ENCODE assay signal across 2 cellular contexts in the genomic region with DNA sequence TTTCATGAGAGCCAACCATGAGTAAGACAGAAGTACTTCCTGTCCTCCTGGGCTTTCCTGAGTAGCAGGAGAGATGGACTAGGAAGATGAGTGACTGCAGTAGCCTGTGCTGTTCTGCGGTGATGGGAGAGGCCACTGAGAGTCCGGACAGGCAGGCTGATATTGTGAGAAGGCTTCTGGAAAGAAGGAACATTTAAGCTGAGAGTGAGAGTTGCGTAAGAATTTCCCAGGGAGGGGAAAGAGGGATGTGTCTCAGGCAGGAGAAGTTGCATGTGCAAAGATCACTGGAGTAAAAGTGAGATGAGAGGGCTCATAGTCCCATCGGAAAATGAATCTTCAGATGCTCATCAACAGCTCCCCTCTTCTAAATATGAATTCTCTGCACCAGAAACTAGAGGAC.
TF ChIP-seq lines count a peak whose summit lies in the region.

No MANE protein-coding gene starts in this region.

TF ChIP-seq in HepG2, 621 proteins besides CTCF, POLR2A, EP300 and RAD21:
- TF ChIP-seq, protein P1, sequence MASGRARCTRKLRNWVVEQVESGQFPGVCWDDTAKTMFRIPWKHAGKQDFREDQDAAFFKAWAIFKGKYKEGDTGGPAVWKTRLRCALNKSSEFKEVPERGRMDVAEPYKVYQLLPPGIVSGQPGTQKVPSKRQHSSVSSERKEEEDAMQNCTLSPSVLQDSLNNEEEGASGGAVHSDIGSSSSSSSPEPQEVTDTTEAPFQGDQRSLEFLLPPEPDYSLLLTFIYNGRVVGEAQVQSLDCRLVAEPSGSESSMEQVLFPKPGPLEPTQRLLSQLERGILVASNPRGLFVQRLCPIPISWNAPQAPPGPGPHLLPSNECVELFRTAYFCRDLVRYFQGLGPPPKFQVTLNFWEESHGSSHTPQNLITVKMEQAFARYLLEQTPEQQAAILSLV (CRISPR knock-in tag; IDR thresholded peaks at IDR 0.05; ENCODE audit: borderline replicate concordance): no peak
- TF ChIP-seq ZBTB38 (CRISPR knock-in tag; IDR thresholded peaks at IDR 0.05) (no peak), CEBPG (CRISPR knock-in tag; IDR thresholded peaks at IDR 0.05) (no peak), CEBPB (IDR thresholded peaks at IDR 0.05; ENCODE audit: borderline replicate concordance, low read depth, low read length) (peak; percentile 76)

TF ChIP-seq in H1, 55 proteins besides CTCF, POLR2A, EP300 and RAD21:
- TF ChIP-seq, protein P2, sequence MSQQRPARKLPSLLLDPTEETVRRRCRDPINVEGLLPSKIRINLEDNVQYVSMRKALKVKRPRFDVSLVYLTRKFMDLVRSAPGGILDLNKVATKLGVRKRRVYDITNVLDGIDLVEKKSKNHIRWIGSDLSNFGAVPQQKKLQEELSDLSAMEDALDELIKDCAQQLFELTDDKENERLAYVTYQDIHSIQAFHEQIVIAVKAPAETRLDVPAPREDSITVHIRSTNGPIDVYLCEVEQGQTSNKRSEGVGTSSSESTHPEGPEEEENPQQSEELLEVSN (IDR thresholded peaks at IDR 0.05): no peak
- peak; percentile 78 for TF ChIP-seq CEBPB (IDR thresholded peaks at IDR 0.05; ENCODE audit: low read depth, low read length)
- TF ChIP-seq HDAC6 (IDR thresholded peaks at IDR 0.05; ENCODE audit: low read depth, low read length): no peak
